Comparison of ENCODE assay signal across 18 cellular contexts in genomic region chr5:134534726-134535110, GRCh38. TPM values are rescaled to one million over a fixed set of nuclear protein-coding genes. Genes with fewer than 3 reads are reported as not detected.
DNase-seq lines count a peak whose midpoint lies in the region; ATAC-seq and TF ChIP-seq lines count a peak whose summit lies in the region.
"Had no signal": no experiment of that assay in that cellular context is flagged by ENCODE, and none has a peak within 500 bp of the region (broad histone marks: within the 10 kb centered on the region; RNA-seq: fewer than 3 reads in every experiment).

No MANE protein-coding gene starts in this region.

- peaks cover 66% of the 10 kb centered on the region for H3K36me3 Mint-ChIP-seq in CD8-positive, alpha-beta T cell
- H3K36me3 Mint-ChIP-seq in T-helper 17 cell (ENCODE audit: low read depth) = peaks cover 3% of the 10 kb centered on the region
- peaks cover 6 to 10% (median 9%) of the 10 kb centered on the region in 3 donors for H3K36me3 Mint-ChIP-seq in immature natural killer cell
- H3K36me3 Mint-ChIP-seq in mesothelial cell of epicardium = peaks cover 6% of the 10 kb centered on the region

- no peaks in the 10 kb centered on the region for H3K27me3 Mint-ChIP-seq in CD8-positive, alpha-beta T cell (ENCODE audit: low read depth)
- H3K27me3 Mint-ChIP-seq in T-helper 17 cell (no peaks in the 10 kb centered on the region), immature natural killer cell (ENCODE audit: low read depth in 3 of 3) (peaks cover 0 to 5% (median 2%) of the 10 kb centered on the region in 3 donors), mesothelial cell of epicardium (ENCODE audit: low read depth) (no peaks in the 10 kb centered on the region)
- H3K27me3 Mint-ChIP-seq: dendritic cell treated with granulocyte-macrophage colony-stimulating factor and Interleukin-4, amounts not matched to agents 40 ng/mL and 50 ng/mL, for 4 days had no signal

- no peak for TF ChIP-seq CTCF in CD8-positive, alpha-beta T cell (IDR thresholded peaks at IDR 0.05)
- no peak for TF ChIP-seq CTCF in mesothelial cell of epicardium (IDR thresholded peaks at IDR 0.05; ENCODE audit: unreplicated experiment)

- POLR2A ChIA-PET in CD8-positive, alpha-beta T cell (lab: Charles Lee) = interaction anchor here (0.6 to 0.8 kb wide), 3 partner anchors 10 to 51 kb away, joined by 3 to 6 read pairs (median 5); no protein-coding TSS in a partner anchor

- peaks cover 81% of the 10 kb centered on the region for H3K4me1 Mint-ChIP-seq in CD8-positive, alpha-beta T cell (ENCODE audit: low read depth)
- H3K4me1 Mint-ChIP-seq in T-helper 17 cell (peaks cover 53% of the 10 kb centered on the region), immature natural killer cell (peaks cover 83 to 88% of the 10 kb centered on the region in 2 donors), mesothelial cell of epicardium (peaks cover 3% of the 10 kb centered on the region)

- no peaks in the 10 kb centered on the region for H3K9me3 ChIP-seq in CD8-positive, alpha-beta T cell (ENCODE audit: low read length)
- H3K9me3 ChIP-seq in T-helper 17 cell (ENCODE audit: control insufficient read depth, low read length, poor library complexity, severe bottlenecking) = no peaks in the 10 kb centered on the region

- H3K4me1 ChIP-seq in CD8-positive, alpha-beta T cell (ENCODE audit: insufficient read depth, low read length) = peaks cover 79% of the 10 kb centered on the region
- H3K4me1 ChIP-seq: foreskin keratinocyte had no signal

- peak overlapping the region; percentile 62 for H3K27ac Mint-ChIP-seq in CD8-positive, alpha-beta T cell
- peak overlapping the region; percentile 73 for H3K27ac Mint-ChIP-seq in T-helper 17 cell
- H3K27ac Mint-ChIP-seq in immature natural killer cell = peak overlapping the region; percentile 6 to 65 (median 42)
- H3K27ac Mint-ChIP-seq in mesothelial cell of epicardium = no peak overlapping the region
- H3K27ac Mint-ChIP-seq: dendritic cell treated with granulocyte-macrophage colony-stimulating factor and Interleukin-4, amounts not matched to agents 40 ng/mL and 50 ng/mL, for 4 days; nephron had no signal

- no peak overlapping the region for H3K27ac ChIP-seq in CD8-positive, alpha-beta T cell (ENCODE audit: low read depth, low read length)
- H3K27ac ChIP-seq: 22Rv1, foreskin keratinocyte, hepatocyte had no signal

- peak; percentile 25 for DNase-seq in NCI-H146 (lab: John Stamatoyannopoulos, UW)
- no peak for DNase-seq in NCI-H146 treated with DMSO at 0.1 percent for 48 hours (lab: John Stamatoyannopoulos, UW; ENCODE audit: unreplicated experiment)
- no peak for DNase-seq in CD8-positive, alpha-beta T cell
- DNase-seq in T-helper 17 cell = no peak
- no peak for DNase-seq in immature natural killer cell
- no peak for DNase-seq in SW 1271 (lab: John Stamatoyannopoulos, UW)
- DNase-seq in activated CD8-positive, alpha-beta memory T cell treated with anti-CD3 and anti-CD28 coated beads for 24 hours = no peak
- DNase-seq in mesothelial cell of epicardium (ENCODE audit: low spot score in 2 of 2, unreplicated experiment in 2 of 2) = no peak
- DNase-seq: activated T-cell treated with anti-CD3 and anti-CD28 coated beads, Interleukin-2, amount 50 U/mL, for 48 hours; foreskin keratinocyte; NCI-H187 treated with DMSO at 0.1 percent for 48 hours; NCI-H446; Right ventricle myocardium superior had no signal

- CTCF ChIA-PET in CD8-positive, alpha-beta T cell (lab: Charles Lee) = interaction anchor here (0.7 to 2.1 kb wide), 5 partner anchors 9 to 123 kb away, joined by 3 to 9 read pairs (median 5); partner anchors contain the start of gene CDKN2AIPNL

- peak overlapping the region; percentile 6 for H3K4me3 Mint-ChIP-seq in CD8-positive, alpha-beta T cell
- H3K4me3 Mint-ChIP-seq in T-helper 17 cell (no peak overlapping the region), immature natural killer cell (peak overlapping the region in 1 of 5 donors; percentile 38), mesothelial cell of epicardium (no peak overlapping the region)
- H3K4me3 Mint-ChIP-seq: dendritic cell treated with granulocyte-macrophage colony-stimulating factor and Interleukin-4, amounts not matched to agents 40 ng/mL and 50 ng/mL, for 4 days; nephron had no signal

- no peak overlapping the region for H3K4me3 ChIP-seq in CD8-positive, alpha-beta T cell (ENCODE audit: low read depth, low read length)
- H3K4me3 ChIP-seq: GM12878, hepatocyte had no signal

- intact Hi-C loops in CD8-positive, alpha-beta T cell (cut with DNase I, micrococcal nuclease) = no loop called here

- H3K36me3 ChIP-seq in CD8-positive, alpha-beta T cell (ENCODE audit: insufficient read depth, low read length) = peaks cover 40% of the 10 kb centered on the region

- no peaks in the 10 kb centered on the region for H3K27me3 ChIP-seq in CD8-positive, alpha-beta T cell (ENCODE audit: insufficient read depth, low read length)
- H3K27me3 ChIP-seq: foreskin keratinocyte, hepatocyte had no signal

- H3K9me3 Mint-ChIP-seq in CD8-positive, alpha-beta T cell = no peaks in the 10 kb centered on the region
- H3K9me3 Mint-ChIP-seq in immature natural killer cell (no peaks in the 10 kb centered on the region), mesothelial cell of epicardium (no peaks in the 10 kb centered on the region)
- H3K9me3 Mint-ChIP-seq: dendritic cell treated with granulocyte-macrophage colony-stimulating factor and Interleukin-4, amounts not matched to agents 40 ng/mL and 50 ng/mL, for 4 days; nephron had no signal

- no peak for ATAC-seq in CD8-positive, alpha-beta T cell
- ATAC-seq in T-helper 17 cell = no peak
- ATAC-seq: foreskin keratinocyte, GM12878 had no signal

RNA-seq across cellular contexts. Expression of gene JADE2, which starts 9.2 kb away (rescaled TPM):
- total RNA-seq in CD8-positive, alpha-beta T cell = 100 to 1,000 TPM; 126 to 133 TPM
- 100 to 1,000 TPM; 129 to 138 TPM for total RNA-seq in T-helper 17 cell
- polyA plus RNA-seq in immature natural killer cell = 10 to 100 TPM; 10.1 to 48.9 (median 23.0) TPM
- total RNA-seq in mesothelial cell of epicardium = 24.7 to 26.4 TPM (median 25.2 TPM) in 3 replicates
